In genomic region chr17:61011269-61011668, GRCh38 we compare ENCODE assay signal across 19 cellular contexts.
A peak's percentile ranks its signal among the peaks of the same experiment; 100 is the strongest.
DNase-seq lines count a peak whose midpoint lies in the region; ATAC-seq and TF ChIP-seq lines count a peak whose summit lies in the region.
"Had no signal": no experiment of that assay in that cellular context is flagged by ENCODE, and none has a peak within 500 bp of the region (broad histone marks: within the 10 kb centered on the region; RNA-seq: fewer than 3 reads in every experiment).

No MANE protein-coding gene starts in this region.

- H3K27ac ChIP-seq in heart left ventricle (peak overlapping the region in 8 of 12 donors; percentile 0 to 60 (median 22)), right atrium auricular region (no peak overlapping the region)
- H3K27ac ChIP-seq: 22Rv1, BLaER1, C4-2B, GM23248 had no signal

- peaks cover 0 to 4% (median 0%) of the 10 kb centered on the region in 9 donors for H3K36me3 ChIP-seq in heart left ventricle
- H3K36me3 ChIP-seq in right atrium auricular region = no peaks in the 10 kb centered on the region
- H3K36me3 ChIP-seq: BLaER1 had no signal

- TF ChIP-seq CTCF in heart left ventricle (IDR thresholded peaks at IDR 0.05) = no peak
- TF ChIP-seq CTCF in right atrium auricular region (IDR thresholded peaks at IDR 0.05) = no peak
- TF ChIP-seq CTCF in mesothelial cell of epicardium (IDR thresholded peaks at IDR 0.05; ENCODE audit: unreplicated experiment) = no peak

- H3K4me1 ChIP-seq in heart left ventricle (peaks cover 0 to 48% (median 22%) of the 10 kb centered on the region in 12 donors), right atrium auricular region (no peaks in the 10 kb centered on the region)
- H3K4me1 ChIP-seq: Caco-2 had no signal

- no peak overlapping the region for H3K4me3 Mint-ChIP-seq in mesothelial cell of epicardium
- H3K4me3 Mint-ChIP-seq: B cell; CD4-positive, CD25-positive, alpha-beta regulatory T cell; CD8-positive, alpha-beta T cell had no signal

- no peaks in the 10 kb centered on the region for H3K9me3 ChIP-seq in heart left ventricle
- no peaks in the 10 kb centered on the region for H3K9me3 ChIP-seq in right atrium auricular region
- H3K9me3 ChIP-seq: BLaER1, Caco-2 had no signal

- H3K36me3 Mint-ChIP-seq in mesothelial cell of epicardium = peaks cover 5% of the 10 kb centered on the region

- no peak for TF ChIP-seq POLR2A in heart left ventricle (IDR thresholded peaks at IDR 0.05)

- intact Hi-C loops in heart left ventricle (cut with DNase I) = loop anchor here in 1 of 10 donors (5.0 kb wide), 1 partner anchor 116 kb away; no protein-coding TSS in a partner anchor
- intact Hi-C loops in left ventricle myocardium superior (cut with micrococcal nuclease) = no loop called here
- intact Hi-C loops in Right ventricle myocardium superior (cut with DNase I) = no loop called here

- peak overlapping the region; percentile 66 for H3K27ac Mint-ChIP-seq in mesothelial cell of epicardium
- H3K27ac Mint-ChIP-seq: B cell; CD8-positive, alpha-beta T cell had no signal

- H3K27me3 ChIP-seq in heart left ventricle (no peaks in the 10 kb centered on the region), right atrium auricular region (no peaks in the 10 kb centered on the region)
- H3K27me3 ChIP-seq: BLaER1 had no signal

- H3K4me3 ChIP-seq in heart left ventricle (no peak overlapping the region), right atrium auricular region (no peak overlapping the region)
- H3K4me3 ChIP-seq: BLaER1, GM23248 had no signal

- peaks cover 67% of the 10 kb centered on the region for H3K4me1 Mint-ChIP-seq in mesothelial cell of epicardium
- H3K4me1 Mint-ChIP-seq: B cell; CD4-positive, CD25-positive, alpha-beta regulatory T cell had no signal

- DNase-seq in heart left ventricle (no peak), right atrium auricular region (ENCODE audit: low spot score) (no peak), left ventricle myocardium superior (no peak), Right ventricle myocardium superior (no peak), mesothelial cell of epicardium (ENCODE audit: low spot score in 2 of 2, unreplicated experiment in 2 of 2) (no peak)
- no peak for DNase-seq in stimulated activated CD8-positive, alpha-beta memory T cell treated with anti-CD3 and anti-CD28 coated beads, Interleukin-4, amount 100 ng/mL, for 48 hours
- DNase-seq: Caco-2; CD4-positive, CD25-positive, alpha-beta regulatory T cell; CD8-positive, alpha-beta T cell; DMS153; DND-41; H7 had no signal

- no peaks in the 10 kb centered on the region for H3K9me3 Mint-ChIP-seq in mesothelial cell of epicardium
- H3K9me3 Mint-ChIP-seq: CD4-positive, CD25-positive, alpha-beta regulatory T cell; CD8-positive, alpha-beta T cell had no signal

- ATAC-seq in heart left ventricle (peak; percentile 28 to 52 (median 46)), left ventricle myocardium superior (peak; percentile 51), Right ventricle myocardium superior (ENCODE audit: poor library complexity) (no peak), HG03039 (IDR thresholded peaks at IDR 0.05; ENCODE audit: unreplicated experiment) (no peak)
- ATAC-seq: CD8-positive, alpha-beta T cell; HCT116 had no signal

- WGBS in heart left ventricle, 4 donors = 49 to 51% (median 50%) methylated on average over 4 of the region's 4 CpGs

- H3K27me3 Mint-ChIP-seq in mesothelial cell of epicardium (ENCODE audit: low read depth) = no peaks in the 10 kb centered on the region
- H3K27me3 Mint-ChIP-seq: B cell; CD4-positive, CD25-positive, alpha-beta regulatory T cell had no signal

Comparison
In these comparisons a context has a peak if more than half of its experiments do, and no peak if none do; other contexts are left out.
1. ATAC-seq: peak in heart left ventricle (4 of 4) and left ventricle myocardium superior (single experiment); none in Right ventricle myocardium superior (single experiment) and HG03039 (single experiment).
2. H3K27ac ChIP-seq: peak in heart left ventricle (8 of 12); none in right atrium auricular region (0 of 2).